8 cellular contexts compared by ENCODE assay signal in genomic region chr2:159209341-159210306, GRCh38.
A peak's percentile ranks its signal among the peaks of the same experiment; 100 is the strongest.
DNase-seq lines count a peak whose midpoint lies in the region; ATAC-seq and TF ChIP-seq lines count a peak whose summit lies in the region.

No MANE protein-coding gene starts in this region.

- H3K4me2 ChIP-seq in BLaER1 treated with 17β-estradiol and CSF1 and Interleukin-3, amounts not matched to agents 10 nM and 100 nM: peak overlapping the region in 10 of 11 experiments; percentile 12 to 66 (median 50); a peak in 18 of 22 replicates
- no peak overlapping the region for H3K4me2 ChIP-seq in MM.1S (ENCODE audit: low read depth, low read length)

- H3K4me1 Mint-ChIP-seq in immature natural killer cell: peaks cover 62 to 71% of the 10 kb centered on the region in 2 donors

- H3K9me2 ChIP-seq in MM.1S (replicated peaks; ENCODE audit: insufficient read depth, low read length): no peaks in the 10 kb centered on the region

- peak overlapping the region in 2 of 11 experiments; percentile 8 to 43; a peak in 1 of 22 replicates for H3K27ac ChIP-seq in BLaER1 treated with 17β-estradiol and CSF1 and Interleukin-3, amounts not matched to agents 10 nM and 100 nM
- H3K27ac ChIP-seq in MM.1S (ENCODE audit: low read length): no peak overlapping the region

- no peak for TF ChIP-seq CTCF in MM.1S (IDR thresholded peaks at IDR 0.05; ENCODE audit: low read length)

- peaks cover 15 to 66% (median 41%) of the 10 kb centered on the region in 10 experiments for H3K4me1 ChIP-seq in BLaER1 treated with 17β-estradiol and CSF1 and Interleukin-3, amounts not matched to agents 10 nM and 100 nM
- peaks cover 8% of the 10 kb centered on the region for H3K4me1 ChIP-seq in MM.1S (ENCODE audit: low read length)

- H3K79me2 ChIP-seq in MM.1S (ENCODE audit: low read length): no peaks in the 10 kb centered on the region

- H3K4me3 ChIP-seq in BLaER1 treated with 17β-estradiol and CSF1 and Interleukin-3, amounts not matched to agents 10 nM and 100 nM: no peak overlapping the region
- H3K4me3 ChIP-seq in MM.1S (ENCODE audit: low read length): no peak overlapping the region

- H3F3A ChIP-seq in MM.1S (ENCODE audit: insufficient read depth, low read length): no peaks in the 10 kb centered on the region

- H3K27ac Mint-ChIP-seq in immature natural killer cell: peak overlapping the region; percentile 41 to 90 (median 84)

- H3K9me3 Mint-ChIP-seq in immature natural killer cell: no peaks in the 10 kb centered on the region

- DNase-seq in MM.1S (peak; percentile 11), immature natural killer cell (peak; percentile 59 to 70 (median 63)), AG08395 (ENCODE audit: low spot score) (no peak), NCI-H1694 (lab: John Stamatoyannopoulos, UW) (no peak), AG20443 (ENCODE audit: low spot score) (no peak), NCI-H510A (lab: John Stamatoyannopoulos, UW) (no peak)

- peak; percentile 86 for ATAC-seq in GM21367 (IDR thresholded peaks at IDR 0.05; ENCODE audit: unreplicated experiment)

- H3K27me3 Mint-ChIP-seq in immature natural killer cell (ENCODE audit: low read depth in 3 of 3): peaks cover 2 to 4% (median 2%) of the 10 kb centered on the region in 3 donors

- H3K9ac ChIP-seq in BLaER1 treated with 17β-estradiol and CSF1 and Interleukin-3, amounts not matched to agents 10 nM and 100 nM: no peak overlapping the region
- H3K9ac ChIP-seq in MM.1S (ENCODE audit: low read length): no peak overlapping the region

- peaks cover 0 to 3% (median 0%) of the 10 kb centered on the region in 3 donors for H3K36me3 Mint-ChIP-seq in immature natural killer cell

- no peak overlapping the region for H2AFZ ChIP-seq in MM.1S (ENCODE audit: low read length)

- no peaks in the 10 kb centered on the region for H4K20me1 ChIP-seq in BLaER1 treated with 17β-estradiol and CSF1 and Interleukin-3, amounts not matched to agents 10 nM and 100 nM
- no peaks in the 10 kb centered on the region for H4K20me1 ChIP-seq in MM.1S (ENCODE audit: insufficient read depth, low read length)

- no peaks in the 10 kb centered on the region for H3K9me3 ChIP-seq in BLaER1 treated with 17β-estradiol and CSF1 and Interleukin-3, amounts not matched to agents 10 nM and 100 nM (replicated peaks in 1 of 11)
- H3K9me3 ChIP-seq in MM.1S (replicated peaks; ENCODE audit: insufficient read depth, low read length): no peaks in the 10 kb centered on the region

- H3K36me3 ChIP-seq in BLaER1 treated with 17β-estradiol and CSF1 and Interleukin-3, amounts not matched to agents 10 nM and 100 nM: no peaks in the 10 kb centered on the region
- H3K36me3 ChIP-seq in MM.1S (replicated peaks; ENCODE audit: insufficient read depth, low read length): no peaks in the 10 kb centered on the region

- H3K27me3 ChIP-seq in BLaER1 treated with 17β-estradiol and CSF1 and Interleukin-3, amounts not matched to agents 10 nM and 100 nM: no peaks in the 10 kb centered on the region
- H3K27me3 ChIP-seq in MM.1S (replicated peaks; ENCODE audit: insufficient read depth, low read length): no peaks in the 10 kb centered on the region

- peak overlapping the region; percentile 73 to 89 (median 82) for H3K4me3 Mint-ChIP-seq in immature natural killer cell

Comparison
In these comparisons a context has a peak if more than half of its experiments do, and no peak if none do; other contexts are left out.
1. DNase-seq: peak in MM.1S (single experiment) and immature natural killer cell (3 of 3); none in AG08395 (single experiment), NCI-H1694 (single experiment), AG20443 (single experiment) and NCI-H510A (single experiment).